Comparison of ENCODE assay signal across 10 cellular contexts in the genomic region with DNA sequence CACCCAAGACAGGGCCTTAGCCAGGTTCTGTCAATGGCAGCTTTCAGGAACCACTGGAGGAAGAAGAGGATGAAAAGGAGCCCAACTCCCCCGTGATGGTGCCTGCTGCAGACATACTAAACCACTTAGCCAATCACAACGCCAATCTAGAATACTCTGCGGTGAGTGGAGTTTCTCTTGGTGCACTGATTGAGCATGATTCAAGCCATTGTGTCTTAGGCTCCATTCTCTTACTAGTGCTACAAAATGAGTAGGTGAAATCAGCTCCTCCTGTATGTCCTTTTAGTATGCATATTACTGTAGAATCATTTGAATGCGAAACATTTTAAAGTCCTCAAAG. TPM values are rescaled to one million over a fixed set of nuclear protein-coding genes. Genes with fewer than 3 reads are reported as not detected.
A peak's percentile ranks its signal among the peaks of the same experiment; 100 is the strongest.
DNase-seq lines count a peak whose midpoint lies in the region; ATAC-seq, FAIRE-seq and TF ChIP-seq lines count a peak whose summit lies in the region.
"Had no signal": no experiment of that assay in that cellular context is flagged by ENCODE, and none has a peak within 500 bp of the region (broad histone marks: within the 10 kb centered on the region; RNA-seq: fewer than 3 reads in every experiment).

No MANE protein-coding gene starts in this region.

- H3K4me1 Mint-ChIP-seq in WTC11 = peaks cover 25% of the 10 kb centered on the region
- peaks cover 15% of the 10 kb centered on the region for H3K4me1 Mint-ChIP-seq in type B pancreatic cell (ENCODE audit: unreplicated experiment)

- H3K9ac ChIP-seq in HepG2 (ENCODE audit: insufficient read depth, low read depth, low read length) = peak overlapping the region; percentile 76; the same call in 1 of the 2 replicates
- no peak overlapping the region for H3K9ac ChIP-seq in iPS-18a (ENCODE audit: low read length)

- TF ChIP-seq CTCF in HepG2 (CRISPR knock-in tag; IDR thresholded peaks at IDR 0.05) = no peak
- no peak for TF ChIP-seq CTCF in right lobe of liver (IDR thresholded peaks at IDR 0.05)
- TF ChIP-seq CTCF in WTC11 (IDR thresholded peaks at IDR 0.05) = no peak
- TF ChIP-seq CTCF in type B pancreatic cell (conservative IDR thresholded peaks at IDR 0.05) = no peak
- TF ChIP-seq CTCF in pancreas (IDR thresholded peaks at IDR 0.05) = no peak

- H3K27me3 Mint-ChIP-seq in WTC11 (ENCODE audit: low read depth) = no peaks in the 10 kb centered on the region
- no peaks in the 10 kb centered on the region for H3K27me3 Mint-ChIP-seq in type B pancreatic cell

- POLR2A ChIA-PET in HepG2 (lab: Yijun Ruan, JAX) (interaction anchor here (0.7 to 1.8 kb wide), 3 partner anchors 11 to 168 kb away, joined by 3 to 4 read pairs (median 3); a partner anchor contains a TSS), WTC11 (lab: Charles Lee) (interaction anchor here (0.7 kb wide), 1 partner anchor 9 kb away, joined by 3 read pairs; no protein-coding TSS in a partner anchor)

- H3K36me3 ChIP-seq in HepG2 (replicated peaks in 1 of 2; ENCODE audit: control insufficient read depth in 1 of 2, insufficient read depth in 2 of 2, low read length in 2 of 2) = peaks cover 20 to 49% of the 10 kb centered on the region in 2 experiments
- peaks cover 12 to 53% (median 26%) of the 10 kb centered on the region in 4 donors for H3K36me3 ChIP-seq in right lobe of liver
- peaks cover 52% of the 10 kb centered on the region for H3K36me3 ChIP-seq in iPS-18a (ENCODE audit: control insufficient read depth, low read depth, low read length)
- peaks cover 0 to 38% (median 15%) of the 10 kb centered on the region in 3 donors for H3K36me3 ChIP-seq in pancreas

- H3K27ac Mint-ChIP-seq in WTC11 = peak overlapping the region; percentile 91
- H3K27ac Mint-ChIP-seq in type B pancreatic cell = peak overlapping the region; percentile 84

- no peak for TF ChIP-seq EP300 in HepG2 (IDR thresholded peaks at IDR 0.05; ENCODE audit: low read depth in 2 of 2, low read length in 2 of 2)
- TF ChIP-seq EP300 in HepG2 (CRISPR knock-in tag; IDR thresholded peaks at IDR 0.05; ENCODE audit: borderline replicate concordance) = no peak

- TF ChIP-seq POLR2A in HepG2 (IDR thresholded peaks at IDR 0.05; ENCODE audit: insufficient read depth in 1 of 2, low read depth in 2 of 2, low read length in 2 of 2) = no peak; a peak in 1 of 4 replicates
- TF ChIP-seq POLR2A in right lobe of liver (IDR thresholded peaks at IDR 0.05) = no peak

- peaks cover 12% of the 10 kb centered on the region for H4K20me1 ChIP-seq in HepG2 (ENCODE audit: insufficient read depth, low read length)

- H3K4me3 Mint-ChIP-seq in WTC11 = peak overlapping the region; percentile 88
- peak overlapping the region; percentile 81 for H3K4me3 Mint-ChIP-seq in type B pancreatic cell

- H3K4me3 ChIP-seq in HepG2 (replicated peaks in 1 of 3; ENCODE audit: insufficient read depth in 1 of 3, low read depth in 2 of 3, low read length in 3 of 3) (peak overlapping the region in 2 of 3 experiments; percentile 50 to 80; a peak in 3 of 6 replicates), right lobe of liver (no peak overlapping the region), iPS-18a (ENCODE audit: low read length) (peak overlapping the region; percentile 91), pancreas (peak overlapping the region in 1 of 4 donors; percentile 97)

- CTCF ChIA-PET in HepG2 (lab: Yijun Ruan, JAX; ENCODE audit: low intra/inter-chr PET ratio, low total read pairs) (no interaction called here), WTC11 (lab: Charles Lee) (interaction anchor here (1.5 to 1.9 kb wide), 3 partner anchors 11 to 239 kb away, joined by 3 to 5 read pairs (median 5); no protein-coding TSS in a partner anchor)

- H3K36me3 Mint-ChIP-seq in WTC11 = peaks cover 46% of the 10 kb centered on the region
- H3K36me3 Mint-ChIP-seq in type B pancreatic cell = peaks cover 17% of the 10 kb centered on the region

- no peak for TF ChIP-seq RAD21 in HepG2 (CRISPR knock-in tag; IDR thresholded peaks at IDR 0.05)

- FAIRE-seq in HepG2 (lab: Jason Lieb, UNC) (no peak), pancreas (lab: Jason Lieb, UNC) (no peak)
- FAIRE-seq: D721Med, endometrium had no signal

- H3K9me3 Mint-ChIP-seq in WTC11 (no peaks in the 10 kb centered on the region), type B pancreatic cell (no peaks in the 10 kb centered on the region)

- H3K27me3 ChIP-seq in HepG2 (ENCODE audit: control insufficient read depth in 1 of 2, insufficient read depth in 2 of 2, low read length in 2 of 2) (no peaks in the 10 kb centered on the region), right lobe of liver (no peaks in the 10 kb centered on the region), iPS-18a (ENCODE audit: control insufficient read depth, insufficient read depth, low read length) (no peaks in the 10 kb centered on the region), pancreas (no peaks in the 10 kb centered on the region)

- H3K27ac ChIP-seq in HepG2 (ENCODE audit: extremely low read length, insufficient read depth, low read length) (no peak overlapping the region), right lobe of liver (no peak overlapping the region), iPS-18a (ENCODE audit: low read length) (no peak overlapping the region), pancreas (no peak overlapping the region)

- no peak for ATAC-seq in HepG2
- ATAC-seq in right lobe of liver = no peak
- no peak for ATAC-seq in WTC11
- no peak for ATAC-seq in pancreas

- BruUV-seq in HepG2 (replicated peaks; lab: Mats Ljungman, UMichigan) = no TSS peak

- H3K4me1 ChIP-seq in HepG2 (ENCODE audit: insufficient read depth, low read length) (peaks cover 32% of the 10 kb centered on the region), right lobe of liver (peaks cover 0 to 16% (median 3%) of the 10 kb centered on the region in 4 donors), iPS-18a (ENCODE audit: control insufficient read depth, low read depth, low read length) (peaks cover 3% of the 10 kb centered on the region), pancreas (peaks cover 5 to 18% (median 7%) of the 10 kb centered on the region in 3 donors)

- WGBS in HepG2 (ENCODE audit: low lambda C conversion rate) = over 99% methylated on average over 4 of the region's 4 CpGs
- WGBS in right lobe of liver (ENCODE audit: insufficient coverage, low coverage, low lambda C conversion rate, missing lambda C conversion rate) = 80% methylated on average over 2 of the region's 4 CpGs
- 84 to 88% methylated on average over 4 of the region's 4 CpGs for WGBS in pancreas, 2 donors

- intact Hi-C loops in HepG2 (cut with micrococcal nuclease; ENCODE audit: unreplicated experiment) = loop anchor here (10.0 kb wide), 1 partner anchor 48 kb away; no protein-coding TSS in a partner anchor
- intact Hi-C loops in right lobe of liver (cut with DNase I) = no loop called here
- intact Hi-C loops in pancreas (cut with DNase I) = no loop called here

- H3K9me3 ChIP-seq in HepG2 (ENCODE audit: low read length) = no peaks in the 10 kb centered on the region
- no peaks in the 10 kb centered on the region for H3K9me3 ChIP-seq in right lobe of liver
- H3K9me3 ChIP-seq in iPS-18a (ENCODE audit: control insufficient read depth, low read depth, low read length) = no peaks in the 10 kb centered on the region
- no peaks in the 10 kb centered on the region for H3K9me3 ChIP-seq in pancreas

- no peak for DNase-seq in HepG2 (ENCODE audit: low spot score)
- DNase-seq in right lobe of liver = no peak
- DNase-seq in WTC11 (ENCODE audit: low spot score) = no peak
- no peak for DNase-seq in type B pancreatic cell (ENCODE audit: extremely low spot score, unreplicated experiment)
- no peak for DNase-seq in A172 (ENCODE audit: low spot score)
- no peak for DNase-seq in DMS53 treated with DMSO at 0.1 percent for 48 hours (lab: John Stamatoyannopoulos, UW; ENCODE audit: unreplicated experiment)
- no peak for DNase-seq in pancreas

- peaks cover 5% of the 10 kb centered on the region for H3K79me2 ChIP-seq in HepG2 (ENCODE audit: insufficient read depth, low read length)

- H3K4me2 ChIP-seq in HepG2 (ENCODE audit: low read depth, low read length) = peak overlapping the region; percentile 86

- in situ Hi-C loops in HepG2 (cut with HindIII; ENCODE audit: extremely low pct_ligation_motif_present, low pct_unique_long_range_greater_than_20kb) = loop anchor here (10.0 kb wide), 1 partner anchor 118 kb away; no protein-coding TSS in a partner anchor

- no peak overlapping the region for H2AFZ ChIP-seq in HepG2 (ENCODE audit: low read length)

RNA-seq across cellular contexts. Expression of a gene that starts 1.4 kb away (rescaled TPM):
- total RNA-seq in HepG2 (2016; rRNA removed; fragmentation: Illumina TruSeq; extraction: Trizol) (17.4 and 25.7 TPM in 2 replicates), right lobe of liver (10 to 100 TPM in 3 of 6 experiments, 1 to 10 TPM in 3; 6.8 to 14.5 (median 10.2) TPM), WTC11 (2021) (34.0 to 41.1 TPM (median 35.0 TPM) in 3 replicates), type B pancreatic cell (ENCODE audit: low replicate concordance) (32.6 and 36.5 TPM in 2 replicates), pancreas (10 to 100 TPM; 13.8 to 23.0 (median 20.2) TPM)
- total RNA-seq in HepG2 (2016; cell fraction: cytosol; rRNA removed; fragmentation: Illumina TruSeq; extraction: Trizol; ENCODE audit: low read depth) = 4.8 and 5.1 TPM in 2 replicates
- 17.1 and 29.4 TPM in 2 replicates for total RNA-seq in HepG2 (2016; cell fraction: insoluble cytoplasmic fraction; rRNA removed; fragmentation: Illumina TruSeq; extraction: Trizol)
- total RNA-seq in HepG2 (2016; cell fraction: membrane; rRNA removed; fragmentation: Illumina TruSeq; extraction: Trizol) = 9.7 and 10.0 TPM in 2 replicates
- total RNA-seq in HepG2 (2016; cell fraction: nucleus; rRNA removed; fragmentation: Illumina TruSeq; extraction: Trizol) = 32.2 and 34.9 TPM in 2 replicates
- polyA plus RNA-seq in HepG2 (2011; rRNA removed) (24.0 and 25.9 TPM in 2 replicates), pancreas (10 to 100 TPM; 30.6 to 38.2 TPM)
- 13.1 and 16.9 TPM in 2 replicates for polyA plus RNA-seq in HepG2 (2011; cell fraction: cytosol; rRNA removed)
- 109 and 110 TPM in 2 replicates for polyA plus RNA-seq in HepG2 (2011; cell fraction: nucleus; rRNA removed)
- 25.0 and 25.7 TPM in 2 replicates for polyA plus RNA-seq in HepG2 (2012)
- 2.7 and 3.2 TPM in 2 replicates for polyA plus RNA-seq in HepG2 (2016; cell fraction: cytosol; fragmentation: Illumina TruSeq; extraction: Trizol; ENCODE audit: low read depth)
- 13.8 and 15.8 TPM in 2 replicates for polyA plus RNA-seq in HepG2 (2016; cell fraction: insoluble cytoplasmic fraction; fragmentation: Illumina TruSeq; extraction: Trizol; ENCODE audit: low read depth)
- polyA plus RNA-seq in HepG2 (2016; cell fraction: membrane; fragmentation: Illumina TruSeq; extraction: Trizol; ENCODE audit: low read depth) = 4.6 and 4.9 TPM in 2 replicates
- polyA plus RNA-seq in HepG2 (2016; cell fraction: nucleus; fragmentation: Illumina TruSeq; extraction: Trizol; ENCODE audit: insufficient read depth, low read depth) = 74.9 and 78.9 TPM in 2 replicates
- 26.6 and 40.3 TPM in 2 replicates for polyA minus RNA-seq in HepG2 (2011; rRNA and poly(A)+ RNA removed; ENCODE audit: low replicate concordance)
- 11.5 and 12.7 TPM in 2 replicates for polyA minus RNA-seq in HepG2 (2011; cell fraction: cytosol; rRNA and poly(A)+ RNA removed)
- 48.7 and 56.2 TPM in 2 replicates for polyA minus RNA-seq in HepG2 (2011; cell fraction: nucleus; rRNA and poly(A)+ RNA removed)
- total RNA-seq in A172 (2014; rRNA removed; shearing (Covaris generic)) = 12.8 and 15.3 TPM in 2 replicates

RNA-seq across cellular contexts. Expression of a gene that starts 16.8 kb away (rescaled TPM):
- 1.6 and 1.7 TPM in 2 replicates for total RNA-seq in HepG2 (2016; rRNA removed; fragmentation: Illumina TruSeq; extraction: Trizol)
- 0.20 and 1.1 TPM in 2 replicates for total RNA-seq in HepG2 (2016; cell fraction: cytosol; rRNA removed; fragmentation: Illumina TruSeq; extraction: Trizol; ENCODE audit: low read depth)
- 1.5 and 2.0 TPM in 2 replicates for total RNA-seq in HepG2 (2016; cell fraction: insoluble cytoplasmic fraction; rRNA removed; fragmentation: Illumina TruSeq; extraction: Trizol)
- 1.7 and 1.8 TPM in 2 replicates for total RNA-seq in HepG2 (2016; cell fraction: membrane; rRNA removed; fragmentation: Illumina TruSeq; extraction: Trizol)
- 1.6 and 2.2 TPM in 2 replicates for total RNA-seq in HepG2 (2016; cell fraction: nucleus; rRNA removed; fragmentation: Illumina TruSeq; extraction: Trizol)
- polyA plus RNA-seq in HepG2 (2011; rRNA removed) = 1.8 and 2.7 TPM in 2 replicates
- polyA plus RNA-seq in HepG2 (2011; cell fraction: cytosol; rRNA removed) = 1.8 and 2.5 TPM in 2 replicates
- 17.0 and 17.7 TPM in 2 replicates for polyA plus RNA-seq in HepG2 (2011; cell fraction: nucleus; rRNA removed)
- polyA plus RNA-seq in HepG2 (2012) = 2.3 and 6.3 TPM in 2 replicates
- 0.41 and 0.49 TPM in 2 replicates for polyA plus RNA-seq in HepG2 (2016; cell fraction: cytosol; fragmentation: Illumina TruSeq; extraction: Trizol; ENCODE audit: low read depth)
- polyA plus RNA-seq in HepG2 (2016; cell fraction: insoluble cytoplasmic fraction; fragmentation: Illumina TruSeq; extraction: Trizol; ENCODE audit: low read depth) = 0.75 and 2.0 TPM in 2 replicates
- 0.87 and 0.90 TPM in 2 replicates for polyA plus RNA-seq in HepG2 (2016; cell fraction: membrane; fragmentation: Illumina TruSeq; extraction: Trizol; ENCODE audit: low read depth)
- 2.5 TPM in 2 replicates for polyA plus RNA-seq in HepG2 (2016; cell fraction: nucleus; fragmentation: Illumina TruSeq; extraction: Trizol; ENCODE audit: insufficient read depth, low read depth)
- 0.07 and 9.4 TPM in 2 replicates for polyA minus RNA-seq in HepG2 (2011; rRNA and poly(A)+ RNA removed; ENCODE audit: low replicate concordance)
- polyA minus RNA-seq in HepG2 (2011; cell fraction: cytosol; rRNA and poly(A)+ RNA removed) = 1.2 and 1.8 TPM in 2 replicates
- 3.3 and 6.0 TPM in 2 replicates for polyA minus RNA-seq in HepG2 (2011; cell fraction: nucleus; rRNA and poly(A)+ RNA removed)
- total RNA-seq in right lobe of liver = 1 to 10 TPM in 4 of 6 experiments, under 1 TPM in 2; 0.76 to 2.9 (median 2.1) TPM
- total RNA-seq in WTC11 (2021) = 20.5 to 24.6 TPM (median 23.1 TPM) in 3 replicates
- 23.7 and 42.9 TPM in 2 replicates for total RNA-seq in type B pancreatic cell (ENCODE audit: low replicate concordance)
- total RNA-seq in A172 (2014; rRNA removed; shearing (Covaris generic)) = 25.2 and 27.6 TPM in 2 replicates
- total RNA-seq in pancreas = 1 to 10 TPM; 2.0 to 6.7 (median 3.9) TPM
- polyA plus RNA-seq in pancreas = 10 to 100 TPM; 10.1 to 25.8 TPM

Comparison
In these comparisons a context has a peak if more than half of its experiments do, and no peak if none do; other contexts are left out.
1. H3K4me3 ChIP-seq: peak in HepG2 (2 of 3) and iPS-18a (single experiment); none in right lobe of liver (0 of 3).